16 cellular contexts compared by ENCODE assay signal in the genomic region with DNA sequence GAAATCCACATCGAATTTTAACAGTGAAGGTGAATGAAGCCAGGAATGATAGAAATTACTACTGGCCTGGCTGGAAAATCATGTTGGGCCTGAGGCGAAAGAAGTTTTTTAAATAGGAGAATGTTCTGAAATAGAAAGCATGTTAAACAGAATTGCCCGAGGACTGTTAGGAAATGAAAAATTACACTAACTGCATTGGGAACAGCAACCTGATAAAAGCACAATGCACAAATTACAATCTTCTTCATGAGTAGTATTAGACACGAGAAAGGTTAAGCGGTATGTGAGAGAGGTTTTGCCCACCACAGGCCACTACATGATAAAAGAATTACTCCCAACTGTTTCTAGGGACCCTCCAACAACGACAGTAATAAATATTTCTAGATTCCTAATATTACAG. TPM values are rescaled to one million over a fixed set of nuclear protein-coding genes. Genes with fewer than 3 reads are reported as not detected.
DNase-seq lines count a peak whose midpoint lies in the region; ATAC-seq and TF ChIP-seq lines count a peak whose summit lies in the region.
"Had no signal": no experiment of that assay in that cellular context is flagged by ENCODE, and none has a peak within 500 bp of the region (broad histone marks: within the 10 kb centered on the region; RNA-seq: fewer than 3 reads in every experiment).

No MANE protein-coding gene starts in this region.

- DNase-seq in BE2C = no peak
- no peak for DNase-seq in SJSA1 (ENCODE audit: low read depth in 1 of 2, low spot score in 2 of 2)
- DNase-seq in fibroblast of lung (ENCODE audit: low read depth in 2 of 2) = peak in 1 of 2 donors; percentile 35
- peak; percentile 55 for DNase-seq in renal cortical epithelial cell (ENCODE audit: low read depth)
- DNase-seq in activated CD8-positive, alpha-beta memory T cell treated with anti-CD3 and anti-CD28 coated beads, Interleukin-2, amount 50 U/mL, for 48 hours = no peak
- no peak for DNase-seq in NCI-H1105 treated with DMSO at 0.1 percent for 48 hours (lab: John Stamatoyannopoulos, UW)
- DNase-seq in effector memory CD8-positive, alpha-beta T cell = no peak
- DNase-seq: activated CD4-positive, CD25-positive, alpha-beta regulatory T cell treated with anti-CD3 and anti-CD28 coated beads, Interleukin-2, amount 50 U/mL, for 72 hours; activated T-cell treated with anti-CD3 and anti-CD28 coated beads, Interleukin-2, amount 50 U/mL, for 4 hours; anterior cingulate cortex; KBM-7; naive B cell; NCI-H2029 treated with DMSO at 0.1 percent for 48 hours; NCI-H82 had no signal

- no peak for ATAC-seq in GM21423 (IDR thresholded peaks at IDR 0.05; ENCODE audit: unreplicated experiment)
- no peak for ATAC-seq in effector memory CD8-positive, alpha-beta T cell (replicated peaks)
- ATAC-seq: activated T-cell treated with anti-CD3 and anti-CD28 coated beads, Interleukin-2, amount 50 U/mL, for 4 hours had no signal

- no peak for TF ChIP-seq CTCF in BE2C (IDR thresholded peaks at IDR 0.05; ENCODE audit: low read depth, low read length)
- no peak for TF ChIP-seq CTCF in fibroblast of lung (conservative IDR thresholded peaks at IDR 0.05 in 1 of 2, IDR thresholded peaks at IDR 0.05 in 1 of 2; ENCODE audit: low read depth in 1 of 2, low read length in 2 of 2)

- peaks cover 52% of the 10 kb centered on the region for H3K79me2 ChIP-seq in fibroblast of lung (ENCODE audit: control insufficient read depth, insufficient read depth, low read length)

- H3K4me1 Mint-ChIP-seq in effector memory CD8-positive, alpha-beta T cell (ENCODE audit: low read depth in 2 of 2) = peaks cover 4 to 5% of the 10 kb centered on the region in 2 donors

- no peaks in the 10 kb centered on the region for H4K20me1 ChIP-seq in fibroblast of lung (ENCODE audit: control insufficient read depth, extremely low read depth, insufficient read depth, low read length)

- no peak overlapping the region for H3K27ac Mint-ChIP-seq in effector memory CD8-positive, alpha-beta T cell
- H3K27ac Mint-ChIP-seq: B cell had no signal

- H3K4me3 Mint-ChIP-seq in effector memory CD8-positive, alpha-beta T cell = no peak overlapping the region
- H3K4me3 Mint-ChIP-seq: activated T-cell treated with anti-CD3 and anti-CD28 coated beads, Interleukin-2, amount 50 U/mL, for 4 hours; B cell; naive B cell had no signal

- no peaks in the 10 kb centered on the region for H3K9me3 Mint-ChIP-seq in effector memory CD8-positive, alpha-beta T cell
- H3K9me3 Mint-ChIP-seq: activated T-cell treated with anti-CD3 and anti-CD28 coated beads, Interleukin-2, amount 50 U/mL, for 4 hours; naive B cell had no signal

- H3K27me3 Mint-ChIP-seq in effector memory CD8-positive, alpha-beta T cell = no peaks in the 10 kb centered on the region
- H3K27me3 Mint-ChIP-seq: B cell, naive B cell had no signal

- H3K4me1 ChIP-seq in BE2C (peaks cover 5% of the 10 kb centered on the region), SJSA1 (replicated peaks) (peaks cover 51% of the 10 kb centered on the region), fibroblast of lung (ENCODE audit: control insufficient read depth, extremely low read depth, insufficient read depth, low read length) (peaks cover 16% of the 10 kb centered on the region)

- H3K9ac ChIP-seq in fibroblast of lung (ENCODE audit: insufficient read depth, low read length) = no peak overlapping the region

- H3K36me3 Mint-ChIP-seq in effector memory CD8-positive, alpha-beta T cell (ENCODE audit: insufficient read depth) = no peaks in the 10 kb centered on the region

- no peak overlapping the region for H2AFZ ChIP-seq in fibroblast of lung (ENCODE audit: low read length)

- peak overlapping the region; percentile 53 for H3K4me2 ChIP-seq in fibroblast of lung (ENCODE audit: extremely low read depth, insufficient read depth, low read length)

- H3K36me3 ChIP-seq in BE2C (no peaks in the 10 kb centered on the region), SJSA1 (no peaks in the 10 kb centered on the region), fibroblast of lung (ENCODE audit: control insufficient read depth, insufficient read depth, low read length) (no peaks in the 10 kb centered on the region)

- H3K9me3 ChIP-seq in BE2C = no peaks in the 10 kb centered on the region
- H3K9me3 ChIP-seq in SJSA1 (replicated peaks) = no peaks in the 10 kb centered on the region
- no peaks in the 10 kb centered on the region for H3K9me3 ChIP-seq in fibroblast of lung (ENCODE audit: control insufficient read depth, insufficient read depth, low read depth, low read length)

- H3K4me3 ChIP-seq in BE2C (ENCODE audit: low read depth, low read length) (peak overlapping the region; percentile 7; the same call in 1 of the 2 replicates), SJSA1 (no peak overlapping the region), fibroblast of lung (replicated peaks in 1 of 4; ENCODE audit: control extremely low read depth in 1 of 4, insufficient read depth in 1 of 4, low read depth in 3 of 4, low read length in 4 of 4) (peak overlapping the region in 2 of 4 experiments; percentile 3)

- H3K27ac ChIP-seq in SJSA1 (peak overlapping the region; percentile 99), fibroblast of lung (ENCODE audit: insufficient read depth, low read length) (peak overlapping the region; percentile 88)

- H3K27me3 ChIP-seq in BE2C (no peaks in the 10 kb centered on the region), SJSA1 (replicated peaks) (no peaks in the 10 kb centered on the region), fibroblast of lung (ENCODE audit: control insufficient read depth, insufficient read depth, low read length) (no peaks in the 10 kb centered on the region)

RNA-seq across cellular contexts. Expression of a gene that starts 18.9 kb away (rescaled TPM):
- polyA plus RNA-seq in BE2C (2012; ENCODE audit: insufficient read depth, insufficient read length, low read depth) = 8.3 TPM
- total RNA-seq in SJSA1 (2014; rRNA removed; shearing (Covaris generic)) = 52.0 and 72.1 TPM in 2 replicates
- total RNA-seq in fibroblast of lung = 167 and 232 TPM in 2 replicates
- polyA plus RNA-seq in fibroblast of lung = 108 and 153 TPM in 2 replicates
- polyA plus RNA-seq in fibroblast of lung (2012) = 93.6 and 118 TPM in 2 replicates
- polyA minus RNA-seq in fibroblast of lung (ENCODE audit: low replicate concordance) = 16.7 and 23.4 TPM in 2 replicates
- 77.6 and 151 TPM in 2 replicates for total RNA-seq in renal cortical epithelial cell
